1 cellular context compared by ENCODE assay signal in the genomic region with DNA sequence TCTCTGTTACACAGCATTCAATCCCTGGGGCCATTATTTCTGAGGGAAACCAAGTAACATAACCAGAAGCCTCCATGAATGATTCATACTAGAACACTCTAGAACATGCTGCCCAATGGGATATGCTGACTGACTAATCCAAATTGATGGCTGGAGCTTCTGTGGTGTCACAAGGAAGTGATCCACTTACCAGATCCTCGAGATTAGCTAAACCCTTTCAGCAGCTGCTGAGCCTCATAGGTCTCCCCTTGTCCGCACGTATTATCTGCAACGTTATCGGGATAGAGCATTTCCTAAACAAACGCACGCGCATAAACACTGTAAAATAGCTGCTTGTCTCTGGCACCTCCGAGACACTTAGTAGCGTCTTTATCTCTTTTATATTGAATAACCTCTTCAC.
TF ChIP-seq lines count a peak whose summit lies in the region.

No MANE protein-coding gene starts in this region.

TF ChIP-seq in K562, 482 proteins besides CTCF, POLR2A, EP300 and RAD21 (continued from another document and continues in another):
- no peak for TF ChIP-seq ZBTB11 (CRISPR knock-in tag; IDR thresholded peaks at IDR 0.05)
- no peak for TF ChIP-seq ZMIZ1 (IDR thresholded peaks at IDR 0.05; ENCODE audit: low read depth in 2 of 2, low read length in 2 of 2)
- TF ChIP-seq, protein P1, sequence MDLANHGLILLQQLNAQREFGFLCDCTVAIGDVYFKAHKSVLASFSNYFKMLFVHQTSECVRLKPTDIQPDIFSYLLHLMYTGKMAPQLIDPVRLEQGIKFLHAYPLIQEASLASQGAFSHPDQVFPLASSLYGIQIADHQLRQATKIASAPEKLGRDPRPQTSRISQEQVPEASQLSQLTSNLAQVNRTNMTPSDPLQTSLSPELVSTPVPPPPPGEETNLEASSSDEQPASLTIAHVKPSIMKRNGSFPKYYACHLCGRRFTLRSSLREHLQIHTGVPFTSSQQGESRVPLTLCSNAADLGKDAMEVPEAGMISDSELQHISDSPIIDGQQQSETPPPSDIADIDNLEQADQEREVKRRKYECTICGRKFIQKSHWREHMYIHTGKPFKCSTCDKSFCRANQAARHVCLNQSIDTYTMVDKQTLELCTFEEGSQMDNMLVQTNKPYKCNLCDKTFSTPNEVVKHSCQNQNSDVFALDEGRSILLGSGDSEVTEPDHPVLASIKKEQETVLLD (IDR thresholded peaks at IDR 0.05): no peak
- TF ChIP-seq ELF4 (CRISPR knock-in tag; IDR thresholded peaks at IDR 0.05): no peak
- no peak; a peak in 1 of 4 replicates for TF ChIP-seq TRIM24 (IDR thresholded peaks at IDR 0.05)
- no peak for TF ChIP-seq NR4A1 (CRISPR knock-in tag; IDR thresholded peaks at IDR 0.05)
- no peak for TF ChIP-seq NR4A1 (tag; IDR thresholded peaks at IDR 0.05)
- TF ChIP-seq ESRRA (IDR thresholded peaks at IDR 0.05; ENCODE audit: borderline replicate concordance, low read depth): no peak
- TF ChIP-seq FOSL1 (tag; conservative IDR thresholded peaks at IDR 0.05): peak; percentile 83
- no peak for TF ChIP-seq NKRF (IDR thresholded peaks at IDR 0.05; ENCODE audit: borderline replicate concordance)
- TF ChIP-seq NFE2L1 (tag; IDR thresholded peaks at IDR 0.05; ENCODE audit: borderline replicate concordance, low read depth): no peak
- TF ChIP-seq MTA1 (IDR thresholded peaks at IDR 0.05; ENCODE audit: borderline replicate concordance): no peak
- no peak for TF ChIP-seq PPARD (CRISPR knock-in tag; IDR thresholded peaks at IDR 0.05)
- TF ChIP-seq HLTF (IDR thresholded peaks at IDR 0.05): no peak
- no peak for TF ChIP-seq RB1 (IDR thresholded peaks at IDR 0.05; ENCODE audit: low read depth)
- TF ChIP-seq SMARCB1 (IDR thresholded peaks at IDR 0.05; ENCODE audit: insufficient read length, low read depth): no peak
- no peak for TF ChIP-seq KLF6 (CRISPR knock-in tag; IDR thresholded peaks at IDR 0.05; ENCODE audit: borderline replicate concordance)
- TF ChIP-seq CXXC5 (CRISPR knock-in tag; IDR thresholded peaks at IDR 0.05): peak; percentile 40; the same call in 1 of the 2 replicates
- no peak for TF ChIP-seq ZNF830 (CRISPR knock-in tag; IDR thresholded peaks at IDR 0.05)
- TF ChIP-seq NRF1 (conservative IDR thresholded peaks at IDR 0.05 in 1 of 2, IDR thresholded peaks at IDR 0.05 in 1 of 2): peak; percentile 64 to 72
- TF ChIP-seq GABPA (tag; conservative IDR thresholded peaks at IDR 0.05; ENCODE audit: low read depth): no peak
- TF ChIP-seq EWSR1 (IDR thresholded peaks at IDR 0.05; ENCODE audit: borderline replicate concordance, low read depth, partially characterized antibody): no peak
- no peak for TF ChIP-seq TFE3 (CRISPR knock-in tag; IDR thresholded peaks at IDR 0.05)
- TF ChIP-seq L3MBTL2 (IDR thresholded peaks at IDR 0.05): no peak
- no peak for TF ChIP-seq DDX20 (tag; IDR thresholded peaks at IDR 0.05; ENCODE audit: low read depth)
- peak; percentile 64 for TF ChIP-seq MEIS2 (IDR thresholded peaks at IDR 0.05; ENCODE audit: partially characterized antibody)
- 0 out of 2 replicates have a peak, but pooled peaks have one; percentile 27 for TF ChIP-seq PKNOX1 (IDR thresholded peaks at IDR 0.05)
- TF ChIP-seq CHD4 (IDR thresholded peaks at IDR 0.05; ENCODE audit: insufficient read depth, insufficient replicate concordance, low read depth, low read length, poor library complexity, severe bottlenecking): no peak
- TF ChIP-seq, protein P2, sequence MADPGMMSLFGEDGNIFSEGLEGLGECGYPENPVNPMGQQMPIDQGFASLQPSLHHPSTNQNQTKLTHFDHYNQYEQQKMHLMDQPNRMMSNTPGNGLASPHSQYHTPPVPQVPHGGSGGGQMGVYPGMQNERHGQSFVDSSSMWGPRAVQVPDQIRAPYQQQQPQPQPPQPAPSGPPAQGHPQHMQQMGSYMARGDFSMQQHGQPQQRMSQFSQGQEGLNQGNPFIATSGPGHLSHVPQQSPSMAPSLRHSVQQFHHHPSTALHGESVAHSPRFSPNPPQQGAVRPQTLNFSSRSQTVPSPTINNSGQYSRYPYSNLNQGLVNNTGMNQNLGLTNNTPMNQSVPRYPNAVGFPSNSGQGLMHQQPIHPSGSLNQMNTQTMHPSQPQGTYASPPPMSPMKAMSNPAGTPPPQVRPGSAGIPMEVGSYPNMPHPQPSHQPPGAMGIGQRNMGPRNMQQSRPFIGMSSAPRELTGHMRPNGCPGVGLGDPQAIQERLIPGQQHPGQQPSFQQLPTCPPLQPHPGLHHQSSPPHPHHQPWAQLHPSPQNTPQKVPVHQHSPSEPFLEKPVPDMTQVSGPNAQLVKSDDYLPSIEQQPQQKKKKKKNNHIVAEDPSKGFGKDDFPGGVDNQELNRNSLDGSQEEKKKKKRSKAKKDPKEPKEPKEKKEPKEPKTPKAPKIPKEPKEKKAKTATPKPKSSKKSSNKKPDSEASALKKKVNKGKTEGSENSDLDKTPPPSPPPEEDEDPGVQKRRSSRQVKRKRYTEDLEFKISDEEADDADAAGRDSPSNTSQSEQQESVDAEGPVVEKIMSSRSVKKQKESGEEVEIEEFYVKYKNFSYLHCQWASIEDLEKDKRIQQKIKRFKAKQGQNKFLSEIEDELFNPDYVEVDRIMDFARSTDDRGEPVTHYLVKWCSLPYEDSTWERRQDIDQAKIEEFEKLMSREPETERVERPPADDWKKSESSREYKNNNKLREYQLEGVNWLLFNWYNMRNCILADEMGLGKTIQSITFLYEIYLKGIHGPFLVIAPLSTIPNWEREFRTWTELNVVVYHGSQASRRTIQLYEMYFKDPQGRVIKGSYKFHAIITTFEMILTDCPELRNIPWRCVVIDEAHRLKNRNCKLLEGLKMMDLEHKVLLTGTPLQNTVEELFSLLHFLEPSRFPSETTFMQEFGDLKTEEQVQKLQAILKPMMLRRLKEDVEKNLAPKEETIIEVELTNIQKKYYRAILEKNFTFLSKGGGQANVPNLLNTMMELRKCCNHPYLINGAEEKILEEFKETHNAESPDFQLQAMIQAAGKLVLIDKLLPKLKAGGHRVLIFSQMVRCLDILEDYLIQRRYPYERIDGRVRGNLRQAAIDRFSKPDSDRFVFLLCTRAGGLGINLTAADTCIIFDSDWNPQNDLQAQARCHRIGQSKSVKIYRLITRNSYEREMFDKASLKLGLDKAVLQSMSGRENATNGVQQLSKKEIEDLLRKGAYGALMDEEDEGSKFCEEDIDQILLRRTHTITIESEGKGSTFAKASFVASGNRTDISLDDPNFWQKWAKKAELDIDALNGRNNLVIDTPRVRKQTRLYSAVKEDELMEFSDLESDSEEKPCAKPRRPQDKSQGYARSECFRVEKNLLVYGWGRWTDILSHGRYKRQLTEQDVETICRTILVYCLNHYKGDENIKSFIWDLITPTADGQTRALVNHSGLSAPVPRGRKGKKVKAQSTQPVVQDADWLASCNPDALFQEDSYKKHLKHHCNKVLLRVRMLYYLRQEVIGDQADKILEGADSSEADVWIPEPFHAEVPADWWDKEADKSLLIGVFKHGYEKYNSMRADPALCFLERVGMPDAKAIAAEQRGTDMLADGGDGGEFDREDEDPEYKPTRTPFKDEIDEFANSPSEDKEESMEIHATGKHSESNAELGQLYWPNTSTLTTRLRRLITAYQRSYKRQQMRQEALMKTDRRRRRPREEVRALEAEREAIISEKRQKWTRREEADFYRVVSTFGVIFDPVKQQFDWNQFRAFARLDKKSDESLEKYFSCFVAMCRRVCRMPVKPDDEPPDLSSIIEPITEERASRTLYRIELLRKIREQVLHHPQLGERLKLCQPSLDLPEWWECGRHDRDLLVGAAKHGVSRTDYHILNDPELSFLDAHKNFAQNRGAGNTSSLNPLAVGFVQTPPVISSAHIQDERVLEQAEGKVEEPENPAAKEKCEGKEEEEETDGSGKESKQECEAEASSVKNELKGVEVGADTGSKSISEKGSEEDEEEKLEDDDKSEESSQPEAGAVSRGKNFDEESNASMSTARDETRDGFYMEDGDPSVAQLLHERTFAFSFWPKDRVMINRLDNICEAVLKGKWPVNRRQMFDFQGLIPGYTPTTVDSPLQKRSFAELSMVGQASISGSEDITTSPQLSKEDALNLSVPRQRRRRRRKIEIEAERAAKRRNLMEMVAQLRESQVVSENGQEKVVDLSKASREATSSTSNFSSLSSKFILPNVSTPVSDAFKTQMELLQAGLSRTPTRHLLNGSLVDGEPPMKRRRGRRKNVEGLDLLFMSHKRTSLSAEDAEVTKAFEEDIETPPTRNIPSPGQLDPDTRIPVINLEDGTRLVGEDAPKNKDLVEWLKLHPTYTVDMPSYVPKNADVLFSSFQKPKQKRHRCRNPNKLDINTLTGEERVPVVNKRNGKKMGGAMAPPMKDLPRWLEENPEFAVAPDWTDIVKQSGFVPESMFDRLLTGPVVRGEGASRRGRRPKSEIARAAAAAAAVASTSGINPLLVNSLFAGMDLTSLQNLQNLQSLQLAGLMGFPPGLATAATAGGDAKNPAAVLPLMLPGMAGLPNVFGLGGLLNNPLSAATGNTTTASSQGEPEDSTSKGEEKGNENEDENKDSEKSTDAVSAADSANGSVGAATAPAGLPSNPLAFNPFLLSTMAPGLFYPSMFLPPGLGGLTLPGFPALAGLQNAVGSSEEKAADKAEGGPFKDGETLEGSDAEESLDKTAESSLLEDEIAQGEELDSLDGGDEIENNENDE (IDR thresholded peaks at IDR 0.05; ENCODE audit: low read depth, low read length): no peak
- no peak for TF ChIP-seq HNRNPH1 (optimal IDR thresholded peaks at IDR 0.05; ENCODE audit: low read depth, low read length)
